In the genomic region with DNA sequence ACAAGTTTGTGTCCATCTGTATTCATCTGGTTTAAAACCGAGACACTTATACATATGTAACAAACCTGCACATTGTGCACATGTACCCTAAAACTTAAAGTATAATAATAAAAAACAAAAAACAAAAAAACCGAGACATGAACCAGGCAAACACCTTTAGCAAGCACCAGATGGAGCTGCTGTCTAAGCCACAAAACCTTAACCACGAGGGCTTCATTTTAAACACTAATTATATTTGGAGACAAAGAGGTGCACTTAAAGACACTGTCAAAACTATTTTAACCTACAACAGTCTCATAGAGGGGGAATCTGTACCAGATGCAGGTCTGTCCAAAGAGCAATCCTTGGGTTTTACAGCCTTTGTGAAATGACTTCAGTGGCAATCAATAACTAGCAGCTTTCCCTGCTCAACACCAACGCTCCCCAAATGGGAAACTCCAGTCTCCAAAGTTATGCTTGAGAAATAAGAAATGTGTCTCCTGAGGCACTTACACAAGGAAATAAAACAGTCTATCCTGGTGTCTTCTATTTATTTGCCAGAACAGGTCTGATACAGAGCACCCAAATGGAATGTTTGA, we compare ENCODE assay signal across 9 cellular contexts.
DNase-seq lines count a peak whose midpoint lies in the region; ATAC-seq and TF ChIP-seq lines count a peak whose summit lies in the region.
"Had no signal": no experiment of that assay in that cellular context is flagged by ENCODE, and none has a peak within 500 bp of the region (broad histone marks: within the 10 kb centered on the region; RNA-seq: fewer than 3 reads in every experiment).

No MANE protein-coding gene starts in this region.

- peaks cover 4% of the 10 kb centered on the region; the same call in 1 of the 2 replicates for H3F3A ChIP-seq in DOHH2 (ENCODE audit: control insufficient read depth, insufficient read depth)

- H3K27me3 Mint-ChIP-seq in activated naive CD8-positive, alpha-beta T cell treated with anti-CD3 and anti-CD28 coated beads, Interleukin-2, amount 50 U/mL, for 24 hours, result no peaks in the 10 kb centered on the region

- H4K20me1 ChIP-seq in DOHH2 (ENCODE audit: control insufficient read depth, insufficient read depth, low read depth, low read length), result no peaks in the 10 kb centered on the region

- H3K9me2 ChIP-seq in DOHH2 (replicated peaks; ENCODE audit: control insufficient read depth, low read length), result no peaks in the 10 kb centered on the region

- H3K9me3 ChIP-seq in DOHH2 (ENCODE audit: control insufficient read depth, insufficient read depth, low read length) (no peaks in the 10 kb centered on the region), KOPT-K1 (ENCODE audit: insufficient read depth, low read length, poor library complexity, severe bottlenecking) (no peaks in the 10 kb centered on the region), iPS-18a (ENCODE audit: control insufficient read depth, low read depth, low read length) (no peaks in the 10 kb centered on the region)
- H3K9me3 ChIP-seq: SJSA1 had no signal

- H3K27me3 ChIP-seq in DOHH2 (ENCODE audit: control insufficient read depth, low read length), result no peaks in the 10 kb centered on the region
- H3K27me3 ChIP-seq in iPS-18a (ENCODE audit: control insufficient read depth, insufficient read depth, low read length), result no peaks in the 10 kb centered on the region
- H3K27me3 ChIP-seq: SJSA1 had no signal

- H3K27ac ChIP-seq in DOHH2 (ENCODE audit: low read depth, low read length), result no peak overlapping the region
- H3K27ac ChIP-seq in KOPT-K1 (ENCODE audit: low read depth, low read length, poor library complexity, severe bottlenecking), result peak overlapping the region; percentile 8
- peak overlapping the region; percentile 42 for H3K27ac ChIP-seq in iPS-18a (ENCODE audit: low read length)
- H3K27ac ChIP-seq: SJSA1 had no signal

- H3K79me2 ChIP-seq in DOHH2 (ENCODE audit: control insufficient read depth, low read length), result no peaks in the 10 kb centered on the region

- H3K4me1 Mint-ChIP-seq in activated naive CD8-positive, alpha-beta T cell treated with anti-CD3 and anti-CD28 coated beads, Interleukin-2, amount 50 U/mL, for 24 hours, result peaks cover 78% of the 10 kb centered on the region

- H3K4me1 ChIP-seq in DOHH2 (ENCODE audit: control insufficient read depth, low read length), result peaks cover 72% of the 10 kb centered on the region
- no peaks in the 10 kb centered on the region for H3K4me1 ChIP-seq in iPS-18a (ENCODE audit: control insufficient read depth, low read depth, low read length)

- H3K4me3 ChIP-seq in DOHH2 (ENCODE audit: low read length) (no peak overlapping the region), iPS-18a (ENCODE audit: low read length) (no peak overlapping the region)
- H3K4me3 ChIP-seq: SJSA1 had no signal

- H3K27ac Mint-ChIP-seq in activated naive CD8-positive, alpha-beta T cell treated with anti-CD3 and anti-CD28 coated beads, Interleukin-2, amount 50 U/mL, for 24 hours, result peak overlapping the region; percentile 94

- H3K36me3 ChIP-seq in DOHH2 (ENCODE audit: control insufficient read depth, low read length) (no peaks in the 10 kb centered on the region), KOPT-K1 (ENCODE audit: insufficient read depth, low read length) (no peaks in the 10 kb centered on the region), iPS-18a (ENCODE audit: control insufficient read depth, low read depth, low read length) (no peaks in the 10 kb centered on the region)

- H3K9ac ChIP-seq in iPS-18a (ENCODE audit: low read length), result no peak overlapping the region

- no peaks in the 10 kb centered on the region for H3K36me3 Mint-ChIP-seq in activated naive CD8-positive, alpha-beta T cell treated with anti-CD3 and anti-CD28 coated beads, Interleukin-2, amount 50 U/mL, for 24 hours (ENCODE audit: low read depth)

- H3K4me3 Mint-ChIP-seq in activated naive CD8-positive, alpha-beta T cell treated with anti-CD3 and anti-CD28 coated beads, Interleukin-2, amount 50 U/mL, for 24 hours, result no peak overlapping the region

- 0 out of 2 replicates have a peak overlapping the region, but pooled peaks have one; percentile 12 for H3K4me2 ChIP-seq in DOHH2 (ENCODE audit: low read length)

- ATAC-seq in activated naive CD8-positive, alpha-beta T cell treated with anti-CD3 and anti-CD28 coated beads, Interleukin-2, amount 50 U/mL, for 24 hours, result no peak
- ATAC-seq in HG03565 (IDR thresholded peaks at IDR 0.05; ENCODE audit: unreplicated experiment) (no peak), GM19395 (IDR thresholded peaks at IDR 0.05; ENCODE audit: unreplicated experiment) (no peak)

- TF ChIP-seq CTCF in DOHH2 (IDR thresholded peaks at IDR 0.05; ENCODE audit: low read depth, low read length, poor library complexity, severe bottlenecking), result peak; percentile 52

- no peaks in the 10 kb centered on the region for H3K9me3 Mint-ChIP-seq in activated naive CD8-positive, alpha-beta T cell treated with anti-CD3 and anti-CD28 coated beads, Interleukin-2, amount 50 U/mL, for 24 hours

- DNase-seq in activated naive CD8-positive, alpha-beta T cell treated with anti-CD3 and anti-CD28 coated beads, Interleukin-2, amount 50 U/mL, for 24 hours, result no peak
- DNase-seq in superior temporal gyrus (ENCODE audit: extremely low spot score), result peak; percentile 66
- no peak for DNase-seq in NCI-H345 (lab: John Stamatoyannopoulos, UW)
